ENCODE assay signal across 1 cellular context in genomic region chr7:129024125-129024524, GRCh38.
TF ChIP-seq lines count a peak whose summit lies in the region.

No MANE protein-coding gene starts in this region.

TF ChIP-seq in GM23338, 12 proteins besides CTCF, POLR2A, EP300 and RAD21 (continued from another document):
- TF ChIP-seq ZNF462 (CRISPR knock-in tag; IDR thresholded peaks at IDR 0.05) (no peak), STAT1 (IDR thresholded peaks at IDR 0.05; ENCODE audit: unreplicated experiment) (no peak), ZNF331 (CRISPR knock-in tag; IDR thresholded peaks at IDR 0.05; ENCODE audit: low read depth) (no peak), JUNB (IDR thresholded peaks at IDR 0.05; ENCODE audit: unreplicated experiment) (no peak), ZNF114 (CRISPR knock-in tag; IDR thresholded peaks at IDR 0.05) (no peak), REST (IDR thresholded peaks at IDR 0.05; ENCODE audit: unreplicated experiment) (no peak)
